In the genomic region with DNA sequence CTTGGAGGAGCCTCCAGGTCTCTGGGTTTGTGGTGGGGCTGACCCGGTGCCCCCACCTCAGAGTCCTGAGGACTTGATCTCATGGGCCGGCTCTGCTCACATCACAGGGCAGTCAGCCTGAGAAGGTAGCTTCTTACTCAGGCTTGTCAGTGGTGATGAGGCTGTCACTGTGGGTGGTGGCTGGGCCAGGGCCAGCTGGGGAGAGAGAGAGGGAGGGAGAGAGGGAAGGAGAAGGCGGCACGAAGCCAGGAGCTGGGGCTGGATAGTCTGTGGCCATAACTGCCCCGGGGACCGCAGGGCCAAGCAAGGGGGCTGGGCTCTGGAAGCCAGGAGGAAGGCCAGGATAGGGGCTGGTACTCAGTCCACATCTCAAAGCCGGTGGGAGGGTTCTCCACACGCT, we compare ENCODE assay signal across 15 cellular contexts. TPM values are rescaled to one million over a fixed set of nuclear protein-coding genes. Genes with fewer than 3 reads are reported as not detected.
DNase-seq lines count a peak whose midpoint lies in the region; ATAC-seq and TF ChIP-seq lines count a peak whose summit lies in the region.
"Had no signal": no experiment of that assay in that cellular context is flagged by ENCODE, and none has a peak within 500 bp of the region (broad histone marks: within the 10 kb centered on the region; RNA-seq: fewer than 3 reads in every experiment).

No MANE protein-coding gene starts in this region.

- peak in 1 of 2 donors; percentile 53 for DNase-seq in heart right ventricle
- DNase-seq in cardiac septum (ENCODE audit: low spot score): no peak
- DNase-seq in anterior cingulate cortex (lab: John Stamatoyannopoulos, UW): peak in 49 of 58 donors; percentile 17 to 83 (median 54)
- peak; percentile 72 for DNase-seq in right atrium auricular region (ENCODE audit: low spot score)
- DNase-seq in NCI-H526 (lab: John Stamatoyannopoulos, UW): no peak
- DNase-seq in activated naive CD4-positive, alpha-beta T cell treated with anti-CD3 and anti-CD28 coated beads, Interleukin-2, amount 50 U/mL, for 72 hours (ENCODE audit: low spot score in 2 of 2): no peak
- DNase-seq: activated CD8-positive, alpha-beta T cell treated with anti-CD3 and anti-CD28 coated beads, Interleukin-2, amount 10 ng/mL, durations not matched to agents 7 days and 5 days; Caco-2; esophagus squamous epithelium; NCI-H2081; thyroid gland had no signal

- WGBS in heart right ventricle, 2 donors: 43% methylated on average over 8 of the region's 8 CpGs

- H3K9me3 Mint-ChIP-seq in activated naive CD4-positive, alpha-beta T cell treated with anti-CD3 and anti-CD28 coated beads, Interleukin-2, amount 50 U/mL, for 72 hours: no peaks in the 10 kb centered on the region
- H3K9me3 Mint-ChIP-seq: natural killer cell treated with Interleukin-12 subunit alpha and Interleukin-12 subunit beta and Interleukin-15 and Interleukin-18, amount 100 ng/mL, for 72 hours had no signal

- H3K27ac ChIP-seq in heart right ventricle (no peak overlapping the region), right atrium auricular region (peak overlapping the region; percentile 46 to 68)
- H3K27ac ChIP-seq: esophagus squamous epithelium, SK-N-MC, thyroid gland had no signal

- peaks cover 0 to under 1% of the 10 kb centered on the region in 2 donors for H3K36me3 Mint-ChIP-seq in activated naive CD4-positive, alpha-beta T cell treated with anti-CD3 and anti-CD28 coated beads, Interleukin-2, amount 50 U/mL, for 72 hours

- H3K9me3 ChIP-seq in heart right ventricle (no peaks in the 10 kb centered on the region), right atrium auricular region (no peaks in the 10 kb centered on the region)
- H3K9me3 ChIP-seq: Caco-2, esophagus squamous epithelium, thyroid gland had no signal

- no peak for TF ChIP-seq CTCF in heart right ventricle (IDR thresholded peaks at IDR 0.05)
- no peak for TF ChIP-seq CTCF in right atrium auricular region (IDR thresholded peaks at IDR 0.05)

- intact Hi-C loops in heart right ventricle (cut with DNase I): loop anchor here in 6 of 10 donors (2.0 to 5.0 kb wide), 4 partner anchors 64 to 406 kb away; no protein-coding TSS in a partner anchor
- intact Hi-C loops in cardiac septum (cut with DNase I): loop anchor here (5.0 kb wide), 1 partner anchor 69 kb away; no protein-coding TSS in a partner anchor

- no peak overlapping the region for H3K27ac Mint-ChIP-seq in activated naive CD4-positive, alpha-beta T cell treated with anti-CD3 and anti-CD28 coated beads, Interleukin-2, amount 50 U/mL, for 72 hours
- H3K27ac Mint-ChIP-seq: activated CD8-positive, alpha-beta T cell treated with anti-CD3 and anti-CD28 coated beads, Interleukin-2, amount 10 ng/mL, durations not matched to agents 7 days and 5 days; natural killer cell treated with Interleukin-12 subunit alpha and Interleukin-12 subunit beta and Interleukin-15 and Interleukin-18, amount 100 ng/mL, for 72 hours had no signal

- H3K4me3 ChIP-seq in heart right ventricle: no peak overlapping the region
- H3K4me3 ChIP-seq in right atrium auricular region: no peak overlapping the region
- H3K4me3 ChIP-seq: esophagus squamous epithelium, SK-N-MC, thyroid gland had no signal

- H3K27me3 ChIP-seq in heart right ventricle (peaks cover 2 to 63% (median 53%) of the 10 kb centered on the region in 7 donors), right atrium auricular region (no peaks in the 10 kb centered on the region)

- peak in 6 of 8 donors; percentile 21 to 78 (median 55) for ATAC-seq in heart right ventricle
- no peak for ATAC-seq in GM21360 (IDR thresholded peaks at IDR 0.05; ENCODE audit: unreplicated experiment)
- no peak for ATAC-seq in activated naive CD4-positive, alpha-beta T cell treated with anti-CD3 and anti-CD28 coated beads, Interleukin-2, amount 50 U/mL, for 72 hours
- ATAC-seq in HG03108 (IDR thresholded peaks at IDR 0.05; ENCODE audit: unreplicated experiment): no peak
- ATAC-seq: activated CD8-positive, alpha-beta T cell treated with anti-CD3 and anti-CD28 coated beads, Interleukin-2, amount 10 ng/mL, durations not matched to agents 7 days and 5 days had no signal

- H3K4me1 ChIP-seq in heart right ventricle (peaks cover 11 to 30% (median 21%) of the 10 kb centered on the region in 9 donors), right atrium auricular region (peaks cover 0 to 14% of the 10 kb centered on the region in 2 donors)

- H3K36me3 ChIP-seq in heart right ventricle: no peaks in the 10 kb centered on the region
- no peaks in the 10 kb centered on the region for H3K36me3 ChIP-seq in right atrium auricular region
- H3K36me3 ChIP-seq: esophagus squamous epithelium, thyroid gland had no signal

RNA-seq across cellular contexts. Expression of gene NTNG2, which starts 6.5 kb away (rescaled TPM):
- total RNA-seq in heart right ventricle (1 to 10 TPM; 1.2 to 7.6 (median 2.9) TPM), cardiac septum (7.7 TPM), right atrium auricular region (10 to 100 TPM in 1 of 2 donors, 1 to 10 TPM in 1; 5.2 to 16.9 TPM)
- 1 to 10 TPM in 1 of 2 donors, under 1 TPM in 1; 0.29 to 2.4 TPM for polyA plus RNA-seq in heart right ventricle
- 1 to 10 TPM; 2.2 to 2.4 TPM for total RNA-seq in activated naive CD4-positive, alpha-beta T cell treated with anti-CD3 and anti-CD28 coated beads, Interleukin-2, amount 50 U/mL, for 72 hours
- total RNA-seq: Caco-2 had no signal

Comparison
In these comparisons a context has a peak if more than half of its experiments do, and no peak if none do; other contexts are left out.
1. DNase-seq: peak in anterior cingulate cortex (49 of 58) and right atrium auricular region (single experiment); none in cardiac septum (single experiment), NCI-H526 (0 of 2) and activated naive CD4-positive, alpha-beta T cell treated with anti-CD3 and anti-CD28 coated beads, Interleukin-2, amount 50 U/mL, for 72 hours (0 of 2).
2. H3K27ac ChIP-seq: peak in right atrium auricular region (2 of 2); none in heart right ventricle (0 of 10).
3. ATAC-seq: peak in heart right ventricle (6 of 8); none in GM21360 (single experiment), activated naive CD4-positive, alpha-beta T cell treated with anti-CD3 and anti-CD28 coated beads, Interleukin-2, amount 50 U/mL, for 72 hours (0 of 2) and HG03108 (single experiment).